In the genomic region with DNA sequence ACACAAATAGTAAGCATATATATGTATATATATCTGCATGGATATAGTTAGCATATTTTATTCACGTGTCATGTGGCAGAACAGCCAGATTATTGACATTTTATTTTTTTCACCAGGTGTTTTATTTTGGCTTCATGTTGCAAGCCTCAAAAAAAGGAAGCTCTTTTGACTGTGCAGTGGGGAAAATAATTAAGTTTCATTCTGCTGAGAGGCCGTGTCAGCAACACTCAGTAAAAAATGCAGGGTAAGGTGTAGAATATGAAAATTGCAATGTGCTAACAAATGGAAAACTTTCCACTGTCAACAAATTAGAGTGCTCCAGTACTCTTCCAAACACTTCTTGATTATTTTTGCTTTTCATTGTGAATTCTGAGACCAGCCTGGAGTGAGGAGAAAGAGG, we compare ENCODE assay signal across 27 cellular contexts.
"Had no signal": no experiment of that assay in that cellular context is flagged by ENCODE, and none has a peak within 500 bp of the region (broad histone marks: within the 10 kb centered on the region; RNA-seq: fewer than 3 reads in every experiment).

No MANE protein-coding gene starts in this region.

- H3K27me3 Mint-ChIP-seq: activated naive CD8-positive, alpha-beta T cell treated with anti-CD3 and anti-CD28 coated beads, Interleukin-2, amount 50 U/mL, for 24 hours; brain; central memory CD8-positive, alpha-beta T cell had no signal

- H3K4me3 ChIP-seq: MG63, Peyer's patch, SJSA1 had no signal

- H3K27ac ChIP-seq: Peyer's patch, SJSA1 had no signal

- H3K9me3 Mint-ChIP-seq: activated naive CD4-positive, alpha-beta T cell treated with anti-CD3 and anti-CD28 coated beads, Interleukin-2, amount 50 U/mL, for 72 hours; activated naive CD8-positive, alpha-beta T cell treated with anti-CD3 and anti-CD28 coated beads, Interleukin-2, amount 50 U/mL, for 24 hours; brain; central memory CD8-positive, alpha-beta T cell; T-helper 2 cell treated with Interferon-gamma antibody and Interleukin-4, amounts not matched to agents 5 μg/mL and 100 μg/mL, for 36 hours; WTC11 had no signal

- H3K36me3 ChIP-seq: MG63, Peyer's patch, SJSA1 had no signal

- DNase-seq: activated CD4-positive, alpha-beta T cell treated with anti-CD3 and anti-CD28 coated beads for 48 hours; activated CD4-positive, alpha-beta T cell treated with anti-CD3 and anti-CD28 coated beads, Interleukin-2, amount 50 U/mL, for 4 hours; activated CD4-positive, CD25-positive, alpha-beta regulatory T cell treated with anti-CD3 and anti-CD28 coated beads, Interleukin-2, amount 50 U/mL, for 72 hours; activated CD8-positive, alpha-beta memory T cell treated with anti-CD3 and anti-CD28 coated beads, Interleukin-2, amount 50 U/mL, for 48 hours; activated CD8-positive, alpha-beta T cell treated with anti-CD3 and anti-CD28 coated beads, Interleukin-2, amount 10 ng/mL, durations not matched to agents 7 days and 5 days; activated naive CD8-positive, alpha-beta T cell treated with anti-CD3 and anti-CD28 coated beads, Interleukin-2, amount 50 U/mL, for 24 hours; activated T-cell treated with anti-CD3 and anti-CD28 coated beads, Interleukin-2, amount 50 U/mL, for 1 hour; amniotic stem cell; MG63; NCI-H1092; NCI-H1417; NCI-H1930; NCI-H2107; NCI-H2171 treated with DMSO at 0.1 percent for 48 hours; NCI-H226; NCI-H526 treated with DMSO at 0.1 percent for 48 hours; NCI-H82; Peyer's patch; SHP77; SW 1271 had no signal

- H3K4me1 Mint-ChIP-seq: activated naive CD8-positive, alpha-beta T cell treated with anti-CD3 and anti-CD28 coated beads, Interleukin-2, amount 50 U/mL, for 24 hours; brain; central memory CD8-positive, alpha-beta T cell had no signal

- H3K27ac Mint-ChIP-seq: activated CD8-positive, alpha-beta T cell treated with anti-CD3 and anti-CD28 coated beads, Interleukin-2, amount 10 ng/mL, durations not matched to agents 7 days and 5 days; activated naive CD4-positive, alpha-beta T cell treated with anti-CD3 and anti-CD28 coated beads, Interleukin-2, amount 50 U/mL, for 72 hours; activated naive CD8-positive, alpha-beta T cell treated with anti-CD3 and anti-CD28 coated beads, Interleukin-2, amount 50 U/mL, for 24 hours; brain; T-helper 2 cell treated with Interferon-gamma antibody and Interleukin-4, amounts not matched to agents 5 μg/mL and 100 μg/mL, for 36 hours; WTC11 had no signal

- H3K36me3 Mint-ChIP-seq: activated naive CD4-positive, alpha-beta T cell treated with anti-CD3 and anti-CD28 coated beads, Interleukin-2, amount 50 U/mL, for 72 hours; brain; WTC11 had no signal

- H3K27me3 ChIP-seq: MG63, Peyer's patch, SJSA1 had no signal

- H3K4me3 Mint-ChIP-seq: activated CD8-positive, alpha-beta T cell treated with anti-CD3 and anti-CD28 coated beads, Interleukin-2, amount 10 ng/mL, durations not matched to agents 7 days and 5 days; activated naive CD8-positive, alpha-beta T cell treated with anti-CD3 and anti-CD28 coated beads, Interleukin-2, amount 50 U/mL, for 24 hours; brain; central memory CD8-positive, alpha-beta T cell; T-helper 2 cell treated with Interferon-gamma antibody and Interleukin-4, amounts not matched to agents 5 μg/mL and 100 μg/mL, for 36 hours; WTC11 had no signal

- H3K4me1 ChIP-seq: Peyer's patch, SJSA1 had no signal

- H3K9me3 ChIP-seq: MG63, Peyer's patch, SJSA1 had no signal

- ATAC-seq: activated CD8-positive, alpha-beta T cell treated with anti-CD3 and anti-CD28 coated beads, Interleukin-2, amount 10 ng/mL, durations not matched to agents 7 days and 5 days; activated naive CD4-positive, alpha-beta T cell treated with anti-CD3 and anti-CD28 coated beads, Interleukin-2, amount 50 U/mL, for 72 hours; activated naive CD8-positive, alpha-beta T cell treated with anti-CD3 and anti-CD28 coated beads, Interleukin-2, amount 50 U/mL, for 24 hours; SK-N-SH treated with all-trans-retinoic acid at 6 μM for 48 hours; WTC11 had no signal
